Comparison of ENCODE assay signal across 9 cellular contexts in genomic region chr20:56393133-56393472, GRCh38. TPM values are rescaled to one million over a fixed set of nuclear protein-coding genes. Genes with fewer than 3 reads are reported as not detected.
A peak's percentile ranks its signal among the peaks of the same experiment; 100 is the strongest.
DNase-seq lines count a peak whose midpoint lies in the region; TF ChIP-seq lines count a peak whose summit lies in the region.
"Had no signal": no experiment of that assay in that cellular context is flagged by ENCODE, and none has a peak within 500 bp of the region (broad histone marks: within the 10 kb centered on the region; RNA-seq: fewer than 3 reads in every experiment).

No MANE protein-coding gene starts in this region.

- H3K27me3 Mint-ChIP-seq in activated naive CD4-positive, alpha-beta T cell treated with anti-CD3 and anti-CD28 coated beads, Interleukin-2, amount 10 ng/mL, durations not matched to agents 7 days and 5 days, result no peaks in the 10 kb centered on the region
- no peaks in the 10 kb centered on the region for H3K27me3 Mint-ChIP-seq in T-helper 1 cell treated with Interleukin-12 subunit alpha and Interleukin-12 subunit beta and Interleukin-4 antibody, amounts not matched to agents 30 μg/mL and 1 μg/mL, for 36 hours (ENCODE audit: low read depth)
- H3K27me3 Mint-ChIP-seq: activated CD4-positive, alpha-beta memory T cell treated with anti-CD3 and anti-CD28 coated beads for 36 hours had no signal

- peak; percentile 31 for DNase-seq in activated naive CD4-positive, alpha-beta T cell treated with anti-CD3 and anti-CD28 coated beads, Interleukin-2, amount 10 ng/mL, durations not matched to agents 7 days and 5 days
- no peak for DNase-seq in activated naive CD4-positive, alpha-beta T cell treated with anti-CD3 and anti-CD28 coated beads, Interleukin-2, amount 50 U/mL, for 16 hours
- DNase-seq in transverse colon, result no peak
- DNase-seq in NCI-H128 (lab: John Stamatoyannopoulos, UW; ENCODE audit: unreplicated experiment), result no peak
- DNase-seq in MV-4-11 (lab: John Stamatoyannopoulos, UW), result no peak
- no peak for DNase-seq in COLO668 (lab: John Stamatoyannopoulos, UW; ENCODE audit: unreplicated experiment)
- DNase-seq: activated CD4-positive, alpha-beta memory T cell treated with anti-CD3 and anti-CD28 coated beads for 36 hours had no signal

- H3K9me3 Mint-ChIP-seq in activated naive CD4-positive, alpha-beta T cell treated with anti-CD3 and anti-CD28 coated beads, Interleukin-2, amount 10 ng/mL, durations not matched to agents 7 days and 5 days, result no peaks in the 10 kb centered on the region
- H3K9me3 Mint-ChIP-seq in T-helper 1 cell treated with Interleukin-12 subunit alpha and Interleukin-12 subunit beta and Interleukin-4 antibody, amounts not matched to agents 30 μg/mL and 1 μg/mL, for 36 hours, result no peaks in the 10 kb centered on the region
- H3K9me3 Mint-ChIP-seq: activated CD4-positive, alpha-beta memory T cell treated with anti-CD3 and anti-CD28 coated beads for 36 hours had no signal

- intact Hi-C loops in transverse colon (cut with DNase I; ENCODE audit: low total_unique reads), result no loop called here

- TF ChIP-seq EP300 in transverse colon (IDR thresholded peaks at IDR 0.05; ENCODE audit: low read depth), result no peak

- no peaks in the 10 kb centered on the region for H3K27me3 ChIP-seq in transverse colon

- H3K9me3 ChIP-seq in iPS-18c (ENCODE audit: control insufficient read depth, insufficient read depth, low read length) (no peaks in the 10 kb centered on the region), transverse colon (no peaks in the 10 kb centered on the region)

- TF ChIP-seq POLR2A in transverse colon (IDR thresholded peaks at IDR 0.05), result no peak

- in situ Hi-C loops in transverse colon (cut with MboI; ENCODE audit: low pct_ligation_motif_present in 1 of 4, low pct_unique_long_range_greater_than_20kb in 1 of 4, low sequenced_read_pairs in 3 of 4), result no loop called here

- TF ChIP-seq CTCF in transverse colon (IDR thresholded peaks at IDR 0.05), result no peak

- H3K36me3 Mint-ChIP-seq in activated naive CD4-positive, alpha-beta T cell treated with anti-CD3 and anti-CD28 coated beads, Interleukin-2, amount 10 ng/mL, durations not matched to agents 7 days and 5 days, result peaks cover 58% of the 10 kb centered on the region
- peaks cover 37% of the 10 kb centered on the region for H3K36me3 Mint-ChIP-seq in T-helper 1 cell treated with Interleukin-12 subunit alpha and Interleukin-12 subunit beta and Interleukin-4 antibody, amounts not matched to agents 30 μg/mL and 1 μg/mL, for 36 hours (ENCODE audit: low read depth)

- peaks cover 0 to 28% (median 10%) of the 10 kb centered on the region in 4 donors for H3K36me3 ChIP-seq in transverse colon

- H3K4me3 ChIP-seq in iPS-18c (ENCODE audit: insufficient read depth, low read depth, low read length), result peak overlapping the region; percentile 95
- H3K4me3 ChIP-seq in transverse colon, result peak overlapping the region; percentile 55 to 94 (median 66)

- no peak overlapping the region for H3K4me3 Mint-ChIP-seq in activated naive CD4-positive, alpha-beta T cell treated with anti-CD3 and anti-CD28 coated beads, Interleukin-2, amount 10 ng/mL, durations not matched to agents 7 days and 5 days
- H3K4me3 Mint-ChIP-seq in T-helper 1 cell treated with Interleukin-12 subunit alpha and Interleukin-12 subunit beta and Interleukin-4 antibody, amounts not matched to agents 30 μg/mL and 1 μg/mL, for 36 hours, result no peak overlapping the region
- H3K4me3 Mint-ChIP-seq: activated CD4-positive, alpha-beta memory T cell treated with anti-CD3 and anti-CD28 coated beads for 36 hours had no signal

- WGBS in transverse colon (ENCODE audit: low coverage in 1 of 2), 2 donors, result 0 to 2% methylated on average over 6 of the region's 6 CpGs

- H3K27ac Mint-ChIP-seq in activated naive CD4-positive, alpha-beta T cell treated with anti-CD3 and anti-CD28 coated beads, Interleukin-2, amount 10 ng/mL, durations not matched to agents 7 days and 5 days, result no peak overlapping the region
- H3K27ac Mint-ChIP-seq in T-helper 1 cell treated with Interleukin-12 subunit alpha and Interleukin-12 subunit beta and Interleukin-4 antibody, amounts not matched to agents 30 μg/mL and 1 μg/mL, for 36 hours, result peak overlapping the region; percentile 81
- H3K27ac Mint-ChIP-seq: activated CD4-positive, alpha-beta memory T cell treated with anti-CD3 and anti-CD28 coated beads for 36 hours had no signal

- H3K27ac ChIP-seq in transverse colon, result peak overlapping the region; percentile 88 to 93 (median 90)

- H3K4me1 Mint-ChIP-seq in activated naive CD4-positive, alpha-beta T cell treated with anti-CD3 and anti-CD28 coated beads, Interleukin-2, amount 10 ng/mL, durations not matched to agents 7 days and 5 days, result peaks cover 60% of the 10 kb centered on the region
- H3K4me1 Mint-ChIP-seq in T-helper 1 cell treated with Interleukin-12 subunit alpha and Interleukin-12 subunit beta and Interleukin-4 antibody, amounts not matched to agents 30 μg/mL and 1 μg/mL, for 36 hours (ENCODE audit: low read depth), result peaks cover 35% of the 10 kb centered on the region

- CTCF ChIA-PET in activated naive CD4-positive, alpha-beta T cell treated with anti-CD3 and anti-CD28 coated beads, Interleukin-2, amount 10 ng/mL, durations not matched to agents 7 days and 5 days (lab: Charles Lee), result interaction anchor here (0.6 to 1.2 kb wide), 3 partner anchors 19 to 92 kb away, joined by 3 read pairs; partner anchors contain the start of gene CASS4

- peaks cover 7 to 32% (median 28%) of the 10 kb centered on the region in 4 donors for H3K4me1 ChIP-seq in transverse colon

RNA-seq across cellular contexts. Expression of gene CSTF1, which starts 0.7 kb away (rescaled TPM):
- total RNA-seq in transverse colon, result 10 to 100 TPM in 2 of 4 donors, 1 to 10 TPM in 2; 5.2 to 21.8 (median 14.2) TPM

RNA-seq across cellular contexts. Expression of gene AURKA, which starts 1.1 kb away (rescaled TPM):
- 10 to 100 TPM in 1 of 4 donors, 1 to 10 TPM in 2, under 1 TPM in 1; 0.75 to 12.4 (median 4.9) TPM for total RNA-seq in transverse colon

RNA-seq across cellular contexts. Expression of gene CASS4, which starts 19.0 kb away (rescaled TPM):
- 1 to 10 TPM in 3 of 4 donors, not detected in 1; 1.1 to 1.4 (median 1.1) TPM for total RNA-seq in transverse colon

RNA-seq across cellular contexts. Expression of gene FAM210B, which starts 34.3 kb away (rescaled TPM):
- 10 to 100 TPM; 15.3 to 30.7 (median 25.5) TPM for total RNA-seq in transverse colon
